In genomic region chr20:14310977-14311654, GRCh38 we compare ENCODE assay signal across 20 cellular contexts. TPM values are rescaled to one million over a fixed set of nuclear protein-coding genes. Genes with fewer than 3 reads are reported as not detected.
DNase-seq lines count a peak whose midpoint lies in the region; ATAC-seq, FAIRE-seq and TF ChIP-seq lines count a peak whose summit lies in the region.
"Had no signal": no experiment of that assay in that cellular context is flagged by ENCODE, and none has a peak within 500 bp of the region (broad histone marks: within the 10 kb centered on the region; RNA-seq: fewer than 3 reads in every experiment).

No MANE protein-coding gene starts in this region.

- peak overlapping the region; percentile 49 for H3K27ac ChIP-seq in rectal smooth muscle tissue (ENCODE audit: low read depth, low read length)
- H3K27ac ChIP-seq in HepG2 (ENCODE audit: extremely low read length, insufficient read depth, low read length) = no peak overlapping the region
- H3K27ac ChIP-seq: BLaER1 had no signal

- in situ Hi-C loops in HepG2 (cut with HindIII; ENCODE audit: extremely low pct_ligation_motif_present, low pct_unique_long_range_greater_than_20kb) = no loop called here

- CTCF ChIA-PET in HepG2 (lab: Yijun Ruan, JAX; ENCODE audit: low intra/inter-chr PET ratio, low total read pairs) = no interaction called here

- no peak overlapping the region for H2AFZ ChIP-seq in HepG2 (ENCODE audit: low read length)

- peak; percentile 17 for DNase-seq in HT1080 (ENCODE audit: low read depth)
- DNase-seq in LHCN-M2 (ENCODE audit: low read depth) = peak; percentile 20
- DNase-seq in epithelial cell of esophagus (ENCODE audit: low read depth) = peak; percentile 62
- no peak for DNase-seq in globus pallidus (ENCODE audit: low spot score)
- no peak for DNase-seq in HepG2 (ENCODE audit: low spot score)
- DNase-seq: CD4-positive, alpha-beta memory T cell; DMS153; DND-41; EL; H9; KBM-7 had no signal

- H3K4me2 ChIP-seq in HepG2 (ENCODE audit: low read depth, low read length) = no peak overlapping the region
- H3K4me2 ChIP-seq: BLaER1 had no signal

- no peak for TF ChIP-seq RAD21 in HepG2 (CRISPR knock-in tag; IDR thresholded peaks at IDR 0.05)

- FAIRE-seq in HepG2 (lab: Jason Lieb, UNC) = no peak
- FAIRE-seq: A204.1, GM12878, H1 had no signal

- H3K36me3 ChIP-seq in rectal smooth muscle tissue (ENCODE audit: control insufficient read depth, insufficient read depth, low read length) (no peaks in the 10 kb centered on the region), HepG2 (replicated peaks in 1 of 2; ENCODE audit: control insufficient read depth in 1 of 2, insufficient read depth in 2 of 2, low read length in 2 of 2) (no peaks in the 10 kb centered on the region)
- H3K36me3 ChIP-seq: BLaER1 had no signal

- H3K9ac ChIP-seq in rectal smooth muscle tissue (ENCODE audit: low read length) (no peak overlapping the region), HepG2 (ENCODE audit: insufficient read depth, low read depth, low read length) (no peak overlapping the region)
- H3K9ac ChIP-seq: BLaER1 had no signal

- H3K27me3 ChIP-seq in rectal smooth muscle tissue (ENCODE audit: control insufficient read depth, insufficient read depth, low read length) (no peaks in the 10 kb centered on the region), HepG2 (ENCODE audit: control insufficient read depth in 1 of 2, insufficient read depth in 2 of 2, low read length in 2 of 2) (no peaks in the 10 kb centered on the region)
- H3K27me3 ChIP-seq: BLaER1 had no signal

- TF ChIP-seq POLR2A in HepG2 (IDR thresholded peaks at IDR 0.05; ENCODE audit: insufficient read depth in 1 of 2, low read depth in 2 of 2, low read length in 2 of 2) = no peak

- POLR2A ChIA-PET in HepG2 (lab: Yijun Ruan, JAX) = no interaction called here

- no peak for ATAC-seq in GM21619 (IDR thresholded peaks at IDR 0.05; ENCODE audit: unreplicated experiment)
- ATAC-seq in HepG2 = no peak
- ATAC-seq: GM12878 had no signal

- WGBS in HepG2 (ENCODE audit: low lambda C conversion rate) = 50% methylated on average over 5 of the region's 5 CpGs

- H3K79me2 ChIP-seq in HepG2 (ENCODE audit: insufficient read depth, low read length) = no peaks in the 10 kb centered on the region

- H3K4me1 ChIP-seq in rectal smooth muscle tissue (ENCODE audit: control insufficient read depth, insufficient read depth, low read length) (peaks cover 12% of the 10 kb centered on the region), HepG2 (ENCODE audit: insufficient read depth, low read length) (no peaks in the 10 kb centered on the region)
- H3K4me1 ChIP-seq: BLaER1 had no signal

- TF ChIP-seq EP300 in HepG2 (IDR thresholded peaks at IDR 0.05; ENCODE audit: low read depth in 2 of 2, low read length in 2 of 2) (no peak), HepG2 (CRISPR knock-in tag; IDR thresholded peaks at IDR 0.05; ENCODE audit: borderline replicate concordance) (no peak)

- no TSS peak for BruUV-seq in HepG2 (replicated peaks; lab: Mats Ljungman, UMichigan)

- intact Hi-C loops in HepG2 (cut with micrococcal nuclease; ENCODE audit: unreplicated experiment) = no loop called here

- no peak for TF ChIP-seq CTCF in epithelial cell of esophagus (IDR thresholded peaks at IDR 0.05; ENCODE audit: insufficient read depth, low read depth, low read length, missing control alignments)
- TF ChIP-seq CTCF in HepG2 (CRISPR knock-in tag; IDR thresholded peaks at IDR 0.05) = no peak

- H3K9me3 ChIP-seq in HepG2 (ENCODE audit: low read length) = no peaks in the 10 kb centered on the region
- H3K9me3 ChIP-seq: BLaER1 had no signal

- no peaks in the 10 kb centered on the region for H4K20me1 ChIP-seq in HepG2 (ENCODE audit: insufficient read depth, low read length)
- H4K20me1 ChIP-seq: BLaER1 had no signal

- H3K4me3 ChIP-seq in epithelial cell of esophagus (ENCODE audit: low read length) (no peak overlapping the region), rectal smooth muscle tissue (ENCODE audit: low read length) (no peak overlapping the region), HepG2 (replicated peaks in 1 of 3; ENCODE audit: insufficient read depth in 1 of 3, low read depth in 2 of 3, low read length in 3 of 3) (no peak overlapping the region)
- H3K4me3 ChIP-seq: BLaER1, GM12878 had no signal

TF ChIP-seq in HepG2, 621 proteins besides CTCF, POLR2A, EP300 and RAD21 (continues in another document):
- TF ChIP-seq ZNF451 (CRISPR knock-in tag; IDR thresholded peaks at IDR 0.05) (no peak), NFKBIZ (CRISPR knock-in tag; IDR thresholded peaks at IDR 0.05) (no peak), FOXO1 (CRISPR knock-in tag; IDR thresholded peaks at IDR 0.05) (no peak), TRAFD1 (CRISPR knock-in tag; IDR thresholded peaks at IDR 0.05; ENCODE audit: borderline replicate concordance) (no peak), ZNF510 (CRISPR knock-in tag; IDR thresholded peaks at IDR 0.05; ENCODE audit: low read depth) (no peak), KAT7 (CRISPR knock-in tag; IDR thresholded peaks at IDR 0.05; ENCODE audit: borderline replicate concordance) (no peak), ZNF558 (CRISPR knock-in tag; IDR thresholded peaks at IDR 0.05; ENCODE audit: borderline replicate concordance) (no peak), NONO (IDR thresholded peaks at IDR 0.05) (no peak), NONO (CRISPR knock-in tag; conservative IDR thresholded peaks at IDR 0.05) (no peak), GATAD2A (CRISPR knock-in tag; IDR thresholded peaks at IDR 0.05) (no peak), MLX (CRISPR knock-in tag; IDR thresholded peaks at IDR 0.05) (no peak)

RNA-seq across cellular contexts. Expression of gene FLRT3, which starts 26.3 kb away (rescaled TPM):
- 3.0 and 4.0 TPM in 2 replicates for total RNA-seq in HT1080 (2014; rRNA removed; shearing (Covaris generic))
- 1.3 and 2.1 TPM in 2 replicates for polyA plus RNA-seq in HT1080 (2015; cell fraction: cytosol; rRNA removed)
- 5.7 and 6.7 TPM in 2 replicates for polyA plus RNA-seq in HT1080 (2015; cell fraction: nucleus; rRNA removed)
- total RNA-seq in LHCN-M2 (2014; rRNA removed) (4.1 and 12.8 TPM in 2 replicates), HepG2 (2016; rRNA removed; fragmentation: Illumina TruSeq; extraction: Trizol) (0.28 and 0.44 TPM in 2 replicates)
- polyA plus RNA-seq in LHCN-M2 (2012) = 0.66 TPM
- 0.30 TPM in 1 of 2 replicates, not detected in the other for total RNA-seq in HepG2 (2016; cell fraction: cytosol; rRNA removed; fragmentation: Illumina TruSeq; extraction: Trizol; ENCODE audit: low read depth)
- 0.13 and 0.71 TPM in 2 replicates for total RNA-seq in HepG2 (2016; cell fraction: insoluble cytoplasmic fraction; rRNA removed; fragmentation: Illumina TruSeq; extraction: Trizol)
- 0.19 and 0.28 TPM in 2 replicates for total RNA-seq in HepG2 (2016; cell fraction: membrane; rRNA removed; fragmentation: Illumina TruSeq; extraction: Trizol)
- 1.0 and 1.3 TPM in 2 replicates for total RNA-seq in HepG2 (2016; cell fraction: nucleus; rRNA removed; fragmentation: Illumina TruSeq; extraction: Trizol)
- 5.3 and 8.8 TPM in 2 replicates for polyA plus RNA-seq in HepG2 (2011; rRNA removed)
- 2.3 and 7.0 TPM in 2 replicates for polyA plus RNA-seq in HepG2 (2011; cell fraction: cytosol; rRNA removed)
- 2.4 and 4.4 TPM in 2 replicates for polyA plus RNA-seq in HepG2 (2011; cell fraction: nucleus; rRNA removed)
- polyA plus RNA-seq in HepG2 (2012) = 4.0 and 8.2 TPM in 2 replicates
- not detected in 2 replicates for polyA plus RNA-seq in HepG2 (2016; cell fraction: cytosol; fragmentation: Illumina TruSeq; extraction: Trizol; ENCODE audit: low read depth)
- 0.17 and 0.23 TPM in 2 replicates for polyA plus RNA-seq in HepG2 (2016; cell fraction: insoluble cytoplasmic fraction; fragmentation: Illumina TruSeq; extraction: Trizol; ENCODE audit: low read depth)
- 0.03 TPM in 1 of 2 replicates, not detected in the other for polyA plus RNA-seq in HepG2 (2016; cell fraction: membrane; fragmentation: Illumina TruSeq; extraction: Trizol; ENCODE audit: low read depth)
- polyA plus RNA-seq in HepG2 (2016; cell fraction: nucleus; fragmentation: Illumina TruSeq; extraction: Trizol; ENCODE audit: insufficient read depth, low read depth) = 0.52 and 0.96 TPM in 2 replicates
- polyA minus RNA-seq in HepG2 (2011; rRNA and poly(A)+ RNA removed; ENCODE audit: low replicate concordance) = 0.91 and 3.6 TPM in 2 replicates
- polyA minus RNA-seq in HepG2 (2011; cell fraction: cytosol; rRNA and poly(A)+ RNA removed) = 5.2 and 9.4 TPM in 2 replicates
- polyA minus RNA-seq in HepG2 (2011; cell fraction: nucleus; rRNA and poly(A)+ RNA removed) = 9.3 and 16.4 TPM in 2 replicates
- total RNA-seq: CD4-positive, alpha-beta memory T cell; G401 had no signal
- polyA plus RNA-seq: CD14-positive monocyte; CD4-positive, alpha-beta memory T cell; IgD-negative memory B cell had no signal

Comparison
In these comparisons a context has a peak if more than half of its experiments do, and no peak if none do; other contexts are left out.
1. DNase-seq: peak in HT1080 (single experiment), LHCN-M2 (single experiment) and epithelial cell of esophagus (single experiment); none in globus pallidus (single experiment) and HepG2 (single experiment).